22 cellular contexts compared by ENCODE assay signal in genomic region chr7:6462094-6462493, GRCh38. TPM values are rescaled to one million over a fixed set of nuclear protein-coding genes. Genes with fewer than 3 reads are reported as not detected.
A peak's percentile ranks its signal among the peaks of the same experiment; 100 is the strongest.
DNase-seq lines count a peak whose midpoint lies in the region; ATAC-seq, FAIRE-seq and TF ChIP-seq lines count a peak whose summit lies in the region.
"Had no signal": no experiment of that assay in that cellular context is flagged by ENCODE, and none has a peak within 500 bp of the region (broad histone marks: within the 10 kb centered on the region; RNA-seq: fewer than 3 reads in every experiment).

No MANE protein-coding gene starts in this region.

- TF ChIP-seq EP300 in SK-N-SH (IDR thresholded peaks at IDR 0.05; ENCODE audit: borderline replicate concordance in 1 of 2, low read depth in 1 of 2, low read length in 1 of 2), result no peak

- no peak overlapping the region for H3K4me3 Mint-ChIP-seq in effector memory CD8-positive, alpha-beta T cell
- H3K4me3 Mint-ChIP-seq: T-cell had no signal

- no peaks in the 10 kb centered on the region; a peak in 1 of 4 replicates for H3K4me1 ChIP-seq in SK-N-SH (ENCODE audit: control insufficient read depth in 1 of 2, insufficient read depth in 2 of 2, low read depth in 1 of 2, low read length in 1 of 2)

- TF ChIP-seq RAD21 in SK-N-SH (IDR thresholded peaks at IDR 0.05; ENCODE audit: low read length), result no peak

- no peaks in the 10 kb centered on the region for H3K9me3 ChIP-seq in SK-N-SH

- no peaks in the 10 kb centered on the region for H3K4me1 Mint-ChIP-seq in effector memory CD8-positive, alpha-beta T cell (ENCODE audit: low read depth in 2 of 2)

- no peak for ATAC-seq in effector memory CD8-positive, alpha-beta T cell (replicated peaks)
- ATAC-seq: T-cell had no signal

- no peak for TF ChIP-seq CTCF in SK-N-SH (IDR thresholded peaks at IDR 0.05)

- peaks cover 70% of the 10 kb centered on the region for H3F3A ChIP-seq in SK-N-SH (replicated peaks; ENCODE audit: insufficient read depth)

- no peak overlapping the region for H3K4me3 ChIP-seq in SK-N-SH (ENCODE audit: low read depth in 2 of 2, low read length in 1 of 2)
- H3K4me3 ChIP-seq: SK-N-MC had no signal

- FAIRE-seq in H54 (lab: Jason Lieb, UNC), result no peak
- FAIRE-seq: A204.1, GM12892, GM18507 had no signal

- H3K4me2 ChIP-seq in SK-N-SH, result no peak overlapping the region

- H3K36me3 Mint-ChIP-seq in effector memory CD8-positive, alpha-beta T cell (ENCODE audit: insufficient read depth), result peaks cover 41% of the 10 kb centered on the region

- no peak for TF ChIP-seq POLR2A in H54 (IDR thresholded peaks at IDR 0.05; ENCODE audit: low read depth, low read length)

- peaks cover 25% of the 10 kb centered on the region; the same call in 1 of the 2 replicates for H3K79me2 ChIP-seq in SK-N-SH (ENCODE audit: insufficient read depth)

- WGBS in SK-N-SH (ENCODE audit: low lambda C conversion rate), result 89% methylated on average over 3 of the region's 3 CpGs

- H3K27ac Mint-ChIP-seq in effector memory CD8-positive, alpha-beta T cell, result peak overlapping the region in 1 of 2 donors; percentile 80

- no peak overlapping the region for H3K9ac ChIP-seq in SK-N-SH

- DNase-seq in A172 (ENCODE audit: low spot score) (peak; percentile 32), EH (ENCODE audit: low read depth) (peak; percentile 60), SK-N-SH (no peak), fibroblast of peridontal ligament (ENCODE audit: extremely low read depth) (peak; percentile 45), NCI-H82 treated with DMSO at 0.1 percent for 48 hours (lab: John Stamatoyannopoulos, UW; ENCODE audit: unreplicated experiment) (no peak), H54 (ENCODE audit: insufficient read length, low spot score) (no peak)
- DNase-seq in effector memory CD8-positive, alpha-beta T cell, result no peak
- DNase-seq: C1 segment of cervical spinal cord; DMS79 treated with DMSO at 0.1 percent for 48 hours; GDM1; Karpas-422; NCI-H1092 treated with DMSO at 0.1 percent for 48 hours; NCI-H1694; NCI-H2081 treated with DMSO at 0.1 percent for 48 hours; NCI-H446 treated with DMSO at 0.1 percent for 48 hours; NK-92 treated with Interleukin-12 subunit alpha and Interleukin-12 subunit beta, amount 100 ng/mL, for 24 hours; SHP77; T-cell had no signal

- H3K27me3 Mint-ChIP-seq in effector memory CD8-positive, alpha-beta T cell, result no peaks in the 10 kb centered on the region
- H3K27me3 Mint-ChIP-seq: T-cell had no signal

- peak overlapping the region; percentile 5 to 40; a peak in 2 of 4 replicates for H3K27ac ChIP-seq in SK-N-SH (ENCODE audit: low read depth in 2 of 2, low read length in 1 of 2)

- H3K9me2 ChIP-seq in SK-N-SH, result no peaks in the 10 kb centered on the region

- H3K9me3 Mint-ChIP-seq in effector memory CD8-positive, alpha-beta T cell, result no peaks in the 10 kb centered on the region
- H3K9me3 Mint-ChIP-seq: T-cell had no signal

- CTCF ChIA-PET in SK-N-SH (lab: Yijun Ruan, JAX), result interaction anchor here (1.2 to 1.7 kb wide), 2 partner anchors 19 to 32 kb away, joined by 4 read pairs; no protein-coding TSS in a partner anchor

- no peaks in the 10 kb centered on the region for H3K27me3 ChIP-seq in SK-N-SH (ENCODE audit: insufficient read depth)

- H3K36me3 ChIP-seq in SK-N-SH (replicated peaks in 1 of 2; ENCODE audit: control insufficient read depth in 1 of 2, insufficient read depth in 2 of 2, low read length in 1 of 2), result peaks cover 42 to 58% of the 10 kb centered on the region in 2 experiments

- H2AFZ ChIP-seq in SK-N-SH (ENCODE audit: low read depth), result no peak overlapping the region

- H4K20me1 ChIP-seq in SK-N-SH (ENCODE audit: insufficient read depth), result peaks cover 26% of the 10 kb centered on the region

- POLR2A ChIA-PET in SK-N-SH (lab: Yijun Ruan, JAX), result no interaction called here

TF ChIP-seq in SK-N-SH, 30 proteins besides CTCF, POLR2A, EP300 and RAD21 (continues in another document):
- TF ChIP-seq SMC3 (IDR thresholded peaks at IDR 0.05; ENCODE audit: low read depth, low read length) (no peak), EZH2phosphoT487 (IDR thresholded peaks at IDR 0.05; ENCODE audit: borderline replicate concordance, low read depth) (no peak), POLR2AphosphoS5 (IDR thresholded peaks at IDR 0.05; ENCODE audit: low read depth, low read length) (peak; percentile 14; the same call in 1 of the 2 replicates), PBX3 (IDR thresholded peaks at IDR 0.05) (peak; percentile 29; the same call in 1 of the 2 replicates), FOXM1 (IDR thresholded peaks at IDR 0.05; ENCODE audit: low read depth) (no peak), TEAD4 (IDR thresholded peaks at IDR 0.05; ENCODE audit: borderline replicate concordance, insufficient read depth) (no peak), MXI1 (IDR thresholded peaks at IDR 0.05; ENCODE audit: low read depth, low read length) (no peak), GATA2 (CRISPR knock-in tag; IDR thresholded peaks at IDR 0.05) (no peak), TCF12 (IDR thresholded peaks at IDR 0.05) (peak; percentile 39), RCOR1 (IDR thresholded peaks at IDR 0.05; ENCODE audit: low read length) (no peak), NFIC (IDR thresholded peaks at IDR 0.05; ENCODE audit: borderline replicate concordance) (no peak), YY1 (IDR thresholded peaks at IDR 0.05; ENCODE audit: low read depth) (no peak), CHD2 (IDR thresholded peaks at IDR 0.05; ENCODE audit: low read length, partially characterized antibody) (no peak), IRF3 (IDR thresholded peaks at IDR 0.05; ENCODE audit: low read depth, low read length) (no peak), NRF1 (IDR thresholded peaks at IDR 0.05; ENCODE audit: low read depth, low read length) (no peak), GABPA (IDR thresholded peaks at IDR 0.05; ENCODE audit: low read depth) (no peak)
- TF ChIP-seq, protein P1, sequence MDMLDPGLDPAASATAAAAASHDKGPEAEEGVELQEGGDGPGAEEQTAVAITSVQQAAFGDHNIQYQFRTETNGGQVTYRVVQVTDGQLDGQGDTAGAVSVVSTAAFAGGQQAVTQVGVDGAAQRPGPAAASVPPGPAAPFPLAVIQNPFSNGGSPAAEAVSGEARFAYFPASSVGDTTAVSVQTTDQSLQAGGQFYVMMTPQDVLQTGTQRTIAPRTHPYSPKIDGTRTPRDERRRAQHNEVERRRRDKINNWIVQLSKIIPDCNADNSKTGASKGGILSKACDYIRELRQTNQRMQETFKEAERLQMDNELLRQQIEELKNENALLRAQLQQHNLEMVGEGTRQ (IDR thresholded peaks at IDR 0.05; ENCODE audit: borderline replicate concordance, low read depth, low read length), result no peak
- TF ChIP-seq, protein P2, sequence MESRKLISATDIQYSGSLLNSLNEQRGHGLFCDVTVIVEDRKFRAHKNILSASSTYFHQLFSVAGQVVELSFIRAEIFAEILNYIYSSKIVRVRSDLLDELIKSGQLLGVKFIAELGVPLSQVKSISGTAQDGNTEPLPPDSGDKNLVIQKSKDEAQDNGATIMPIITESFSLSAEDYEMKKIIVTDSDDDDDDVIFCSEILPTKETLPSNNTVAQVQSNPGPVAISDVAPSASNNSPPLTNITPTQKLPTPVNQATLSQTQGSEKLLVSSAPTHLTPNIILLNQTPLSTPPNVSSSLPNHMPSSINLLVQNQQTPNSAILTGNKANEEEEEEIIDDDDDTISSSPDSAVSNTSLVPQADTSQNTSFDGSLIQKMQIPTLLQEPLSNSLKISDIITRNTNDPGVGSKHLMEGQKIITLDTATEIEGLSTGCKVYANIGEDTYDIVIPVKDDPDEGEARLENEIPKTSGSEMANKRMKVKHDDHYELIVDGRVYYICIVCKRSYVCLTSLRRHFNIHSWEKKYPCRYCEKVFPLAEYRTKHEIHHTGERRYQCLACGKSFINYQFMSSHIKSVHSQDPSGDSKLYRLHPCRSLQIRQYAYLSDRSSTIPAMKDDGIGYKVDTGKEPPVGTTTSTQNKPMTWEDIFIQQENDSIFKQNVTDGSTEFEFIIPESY (IDR thresholded peaks at IDR 0.05; ENCODE audit: borderline replicate concordance, low read depth), result no peak

RNA-seq across cellular contexts. Expression of gene DAGLB, which starts 14.3 kb away (rescaled TPM):
- 22.5 and 25.3 TPM in 2 replicates for total RNA-seq in A172 (2014; rRNA removed; shearing (Covaris generic))
- 24.1 and 27.4 TPM in 2 replicates for polyA plus RNA-seq in SK-N-SH (2012; rRNA removed)
- 13.7 and 17.3 TPM in 2 replicates for polyA plus RNA-seq in SK-N-SH (2012; cell fraction: cytosol; rRNA removed)
- 69.2 and 80.2 TPM in 2 replicates for polyA plus RNA-seq in SK-N-SH (2012; cell fraction: nucleus; rRNA removed)

RNA-seq across cellular contexts. Expression of gene KDELR2, which starts 21.9 kb away (rescaled TPM):
- 181 and 208 TPM in 2 replicates for total RNA-seq in A172 (2014; rRNA removed; shearing (Covaris generic))
- polyA plus RNA-seq in SK-N-SH (2012; rRNA removed), result 122 and 136 TPM in 2 replicates
- polyA plus RNA-seq in SK-N-SH (2012; cell fraction: cytosol; rRNA removed), result 151 and 153 TPM in 2 replicates
- polyA plus RNA-seq in SK-N-SH (2012; cell fraction: nucleus; rRNA removed), result 68.5 and 84.0 TPM in 2 replicates

Comparison
In these comparisons a context has a peak if more than half of its experiments do, and no peak if none do; other contexts are left out.
1. DNase-seq: peak in A172 (single experiment), EH (single experiment) and fibroblast of peridontal ligament (single experiment); none in SK-N-SH (single experiment), NCI-H82 treated with DMSO at 0.1 percent for 48 hours (single experiment), effector memory CD8-positive, alpha-beta T cell (0 of 3) and H54 (single experiment).